Comparison of ENCODE assay signal across 22 cellular contexts in genomic region chr19:2219726-2220125, GRCh38. TPM values are rescaled to one million over a fixed set of nuclear protein-coding genes. Genes with fewer than 3 reads are reported as not detected.
A peak's percentile ranks its signal among the peaks of the same experiment; 100 is the strongest.
DNase-seq lines count a peak whose midpoint lies in the region; ATAC-seq, FAIRE-seq and TF ChIP-seq lines count a peak whose summit lies in the region.
"Had no signal": no experiment of that assay in that cellular context is flagged by ENCODE, and none has a peak within 500 bp of the region (broad histone marks: within the 10 kb centered on the region; RNA-seq: fewer than 3 reads in every experiment).

No MANE protein-coding gene starts in this region.

- ATAC-seq in HepG2 (no peak), right lobe of liver (no peak)
- ATAC-seq: GM23338 had no signal

- 97% methylated on average over 17 of the region's 21 CpGs for WGBS in HepG2 (ENCODE audit: low lambda C conversion rate)
- WGBS in right lobe of liver (ENCODE audit: insufficient coverage, low coverage, low lambda C conversion rate, missing lambda C conversion rate), result 81% methylated on average over 8 of the region's 21 CpGs
- WGBS in neuronal stem cell (ENCODE audit: extremely low coverage in 2 of 2, insufficient read length in 2 of 2, insufficient replicate concordance in 1 of 2), 2 donors, result no CpG with 5 or more reads among the region's 21 CpGs

- TF ChIP-seq EP300 in HepG2 (IDR thresholded peaks at IDR 0.05; ENCODE audit: low read depth in 2 of 2, low read length in 2 of 2), result no peak
- no peak for TF ChIP-seq EP300 in HepG2 (CRISPR knock-in tag; IDR thresholded peaks at IDR 0.05; ENCODE audit: borderline replicate concordance)

- no peaks in the 10 kb centered on the region for H3F3A ChIP-seq in OCI-LY1 (ENCODE audit: insufficient read depth, low read length)

- peak overlapping the region; percentile 10 for H2BK12ac ChIP-seq in neuronal stem cell (ENCODE audit: low read length)

- H3K9ac ChIP-seq in HepG2 (ENCODE audit: insufficient read depth, low read depth, low read length), result no peak overlapping the region
- H3K9ac ChIP-seq in OCI-LY1 (ENCODE audit: low read length), result peak overlapping the region; percentile 21; the same call in 1 of the 2 replicates
- H3K9ac ChIP-seq in neuronal stem cell (ENCODE audit: low read depth, low read length, poor library complexity), result peak overlapping the region; percentile 4

- H3K79me2 ChIP-seq in HepG2 (ENCODE audit: insufficient read depth, low read length) (no peaks in the 10 kb centered on the region), OCI-LY1 (ENCODE audit: insufficient read depth, low read length) (no peaks in the 10 kb centered on the region)

- peak overlapping the region; percentile 43 for H4K8ac ChIP-seq in neuronal stem cell (ENCODE audit: low read depth, low read length)

- in situ Hi-C loops in HepG2 (cut with HindIII; ENCODE audit: extremely low pct_ligation_motif_present, low pct_unique_long_range_greater_than_20kb), result no loop called here

- H3K18ac ChIP-seq in neuronal stem cell (ENCODE audit: low read length), result no peak overlapping the region

- no TSS peak for BruUV-seq in HepG2 (replicated peaks; lab: Mats Ljungman, UMichigan)

- no peak overlapping the region for H3K27ac ChIP-seq in HepG2 (ENCODE audit: extremely low read length, insufficient read depth, low read length)
- H3K27ac ChIP-seq in right lobe of liver, result no peak overlapping the region
- peak overlapping the region; percentile 73 for H3K27ac ChIP-seq in OCI-LY1 (ENCODE audit: low read depth, low read length, poor library complexity, severe bottlenecking)
- no peak overlapping the region for H3K27ac ChIP-seq in neuronal stem cell (replicated peaks; ENCODE audit: low read length)
- H3K27ac ChIP-seq: 22Rv1 had no signal

- intact Hi-C loops in HepG2 (cut with micrococcal nuclease; ENCODE audit: unreplicated experiment) (no loop called here), right lobe of liver (cut with DNase I) (no loop called here)

- H3K14ac ChIP-seq in neuronal stem cell (ENCODE audit: low read length), result no peak overlapping the region

- no peak overlapping the region for H3K4me3 ChIP-seq in HepG2 (replicated peaks in 1 of 3; ENCODE audit: insufficient read depth in 1 of 3, low read depth in 2 of 3, low read length in 3 of 3)
- no peak overlapping the region for H3K4me3 ChIP-seq in right lobe of liver
- no peak overlapping the region for H3K4me3 ChIP-seq in OCI-LY1 (ENCODE audit: low read depth, low read length, poor library complexity, severe bottlenecking)
- no peak overlapping the region for H3K4me3 ChIP-seq in neuronal stem cell (ENCODE audit: low read length in 2 of 2)
- H3K4me3 ChIP-seq: GM23338, HAP-1 had no signal

- no peak overlapping the region for H2BK120ac ChIP-seq in neuronal stem cell (ENCODE audit: low read depth, low read length)

- peak overlapping the region; percentile 3 for H3K23ac ChIP-seq in neuronal stem cell (ENCODE audit: low read depth, low read length, poor library complexity)

- peaks cover 32 to 72% of the 10 kb centered on the region in 2 experiments for H3K36me3 ChIP-seq in HepG2 (replicated peaks in 1 of 2; ENCODE audit: control insufficient read depth in 1 of 2, insufficient read depth in 2 of 2, low read length in 2 of 2)
- peaks cover 0 to 46% (median 13%) of the 10 kb centered on the region in 4 donors for H3K36me3 ChIP-seq in right lobe of liver
- H3K36me3 ChIP-seq in OCI-LY1 (ENCODE audit: insufficient read depth, low read length), result peaks cover 40% of the 10 kb centered on the region
- H3K36me3 ChIP-seq in neuronal stem cell (replicated peaks in 1 of 2; ENCODE audit: control insufficient read depth in 2 of 2, insufficient read depth in 2 of 2, low read length in 2 of 2), result peaks cover 48 to 90% of the 10 kb centered on the region in 2 donors

- H4K20me1 ChIP-seq in HepG2 (ENCODE audit: insufficient read depth, low read length), result no peaks in the 10 kb centered on the region
- no peaks in the 10 kb centered on the region for H4K20me1 ChIP-seq in OCI-LY1 (ENCODE audit: insufficient read depth, low read length)

- no peak for TF ChIP-seq RAD21 in HepG2 (CRISPR knock-in tag; IDR thresholded peaks at IDR 0.05)

- no peak for TF ChIP-seq POLR2A in HepG2 (IDR thresholded peaks at IDR 0.05; ENCODE audit: insufficient read depth in 1 of 2, low read depth in 2 of 2, low read length in 2 of 2)
- no peak for TF ChIP-seq POLR2A in right lobe of liver (IDR thresholded peaks at IDR 0.05)

- H2AK5ac ChIP-seq in neuronal stem cell (ENCODE audit: low read depth, low read length), result no peak overlapping the region

- DNase-seq in HepG2 (ENCODE audit: low spot score), result no peak
- DNase-seq in right lobe of liver, result no peak
- DNase-seq in neuronal stem cell (ENCODE audit: low spot score), result no peak
- no peak for DNase-seq in NCI-H510A treated with DMSO at 0.1 percent for 48 hours (lab: John Stamatoyannopoulos, UW)
- DNase-seq in stimulated activated CD4-positive, alpha-beta T cell treated with anti-CD3 and anti-CD28 coated beads, Interleukin-1b, Interleukin-23, amount 100 ng/mL, for 48 hours, result no peak
- DNase-seq: C1 segment of cervical spinal cord; Calu3; CD4-positive, alpha-beta memory T cell; COR-L47; DMS53; DMS79 treated with DMSO at 0.1 percent for 48 hours; GF-D8; HFFc6 had no signal

- no peak for TF ChIP-seq CTCF in HepG2 (CRISPR knock-in tag; IDR thresholded peaks at IDR 0.05)
- TF ChIP-seq CTCF in right lobe of liver (IDR thresholded peaks at IDR 0.05), result no peak
- no peak for TF ChIP-seq CTCF in OCI-LY1 (IDR thresholded peaks at IDR 0.05; ENCODE audit: low read length)

- H4K91ac ChIP-seq in neuronal stem cell (ENCODE audit: low read depth, low read length, poor library complexity), result no peak overlapping the region

- H3K9me2 ChIP-seq in OCI-LY1 (ENCODE audit: low read depth, low read length), result no peaks in the 10 kb centered on the region

- CTCF ChIA-PET in HepG2 (lab: Yijun Ruan, JAX; ENCODE audit: low intra/inter-chr PET ratio, low total read pairs), result no interaction called here

- H2BK15ac ChIP-seq in neuronal stem cell (ENCODE audit: low read length), result no peak overlapping the region

- POLR2A ChIA-PET in HepG2 (lab: Yijun Ruan, JAX), result no interaction called here

- H2BK5ac ChIP-seq in neuronal stem cell (ENCODE audit: low read length), result no peak overlapping the region

- no peak overlapping the region for H2AFZ ChIP-seq in HepG2 (ENCODE audit: low read length)
- H2AFZ ChIP-seq in OCI-LY1 (ENCODE audit: low read length), result no peak overlapping the region
- H2AFZ ChIP-seq in neuronal stem cell (ENCODE audit: low read length), result no peak overlapping the region
- H2AFZ ChIP-seq: GM23338 had no signal

- peaks cover 16% of the 10 kb centered on the region for H3K79me1 ChIP-seq in neuronal stem cell (ENCODE audit: low read depth, low read length)

- no peaks in the 10 kb centered on the region for H3K4me1 ChIP-seq in HepG2 (ENCODE audit: insufficient read depth, low read length)
- H3K4me1 ChIP-seq in right lobe of liver, result no peaks in the 10 kb centered on the region
- peaks cover 63% of the 10 kb centered on the region for H3K4me1 ChIP-seq in OCI-LY1 (ENCODE audit: insufficient read depth, low read length, severe bottlenecking)
- H3K4me1 ChIP-seq in neuronal stem cell (ENCODE audit: control insufficient read depth in 2 of 2, insufficient read depth in 1 of 2, low read depth in 1 of 2, low read length in 2 of 2), result no peaks in the 10 kb centered on the region
- H3K4me1 ChIP-seq: HAP-1 had no signal

- H3K27me3 ChIP-seq in HepG2 (ENCODE audit: control insufficient read depth in 1 of 2, insufficient read depth in 2 of 2, low read length in 2 of 2) (no peaks in the 10 kb centered on the region), right lobe of liver (no peaks in the 10 kb centered on the region), OCI-LY1 (ENCODE audit: insufficient read depth, low read length) (no peaks in the 10 kb centered on the region), neuronal stem cell (ENCODE audit: control insufficient read depth in 3 of 3, insufficient read depth in 3 of 3, low read depth in 1 of 3, low read length in 3 of 3) (no peaks in the 10 kb centered on the region)

- no peaks in the 10 kb centered on the region for H3K9me3 ChIP-seq in HepG2 (ENCODE audit: low read length)
- H3K9me3 ChIP-seq in right lobe of liver, result no peaks in the 10 kb centered on the region
- no peaks in the 10 kb centered on the region for H3K9me3 ChIP-seq in OCI-LY1 (ENCODE audit: low read length)
- no peaks in the 10 kb centered on the region for H3K9me3 ChIP-seq in neuronal stem cell (replicated peaks in 1 of 2; ENCODE audit: control insufficient read depth in 2 of 2, insufficient read depth in 1 of 2, low read depth in 1 of 2, low read length in 2 of 2)
- H3K9me3 ChIP-seq: HAP-1 had no signal

- no peak overlapping the region for H3K4ac ChIP-seq in neuronal stem cell (ENCODE audit: low read length)

- H3K4me2 ChIP-seq in HepG2 (ENCODE audit: low read depth, low read length), result no peak overlapping the region
- peak overlapping the region; percentile 23; the same call in 1 of the 2 replicates for H3K4me2 ChIP-seq in OCI-LY1 (ENCODE audit: low read length)
- H3K4me2 ChIP-seq in neuronal stem cell (ENCODE audit: insufficient read depth, low read length, poor library complexity, severe bottlenecking), result no peak overlapping the region
- H3K4me2 ChIP-seq: GM23338 had no signal

- no peak for FAIRE-seq in HepG2 (lab: Jason Lieb, UNC)
- FAIRE-seq: A204.1, GM12891, GM18507, H54 had no signal

RNA-seq across cellular contexts. Expression of gene PLEKHJ1, which starts 16.4 kb away (rescaled TPM):
- total RNA-seq in HepG2 (2016; rRNA removed; fragmentation: Illumina TruSeq; extraction: Trizol), result 108 and 130 TPM in 2 replicates
- total RNA-seq in HepG2 (2016; cell fraction: cytosol; rRNA removed; fragmentation: Illumina TruSeq; extraction: Trizol; ENCODE audit: low read depth), result 129 and 146 TPM in 2 replicates
- total RNA-seq in HepG2 (2016; cell fraction: insoluble cytoplasmic fraction; rRNA removed; fragmentation: Illumina TruSeq; extraction: Trizol), result 99.2 and 143 TPM in 2 replicates
- 198 and 217 TPM in 2 replicates for total RNA-seq in HepG2 (2016; cell fraction: membrane; rRNA removed; fragmentation: Illumina TruSeq; extraction: Trizol)
- total RNA-seq in HepG2 (2016; cell fraction: nucleus; rRNA removed; fragmentation: Illumina TruSeq; extraction: Trizol), result 72.7 and 85.2 TPM in 2 replicates
- 70.5 and 89.7 TPM in 2 replicates for polyA plus RNA-seq in HepG2 (2011; rRNA removed)
- polyA plus RNA-seq in HepG2 (2011; cell fraction: cytosol; rRNA removed), result 94.0 and 125 TPM in 2 replicates
- polyA plus RNA-seq in HepG2 (2011; cell fraction: nucleus; rRNA removed), result 130 and 144 TPM in 2 replicates
- 41.8 and 57.9 TPM in 2 replicates for polyA plus RNA-seq in HepG2 (2012)
- 147 and 176 TPM in 2 replicates for polyA plus RNA-seq in HepG2 (2016; cell fraction: cytosol; fragmentation: Illumina TruSeq; extraction: Trizol; ENCODE audit: low read depth)
- 97.4 and 103 TPM in 2 replicates for polyA plus RNA-seq in HepG2 (2016; cell fraction: insoluble cytoplasmic fraction; fragmentation: Illumina TruSeq; extraction: Trizol; ENCODE audit: low read depth)
- polyA plus RNA-seq in HepG2 (2016; cell fraction: membrane; fragmentation: Illumina TruSeq; extraction: Trizol; ENCODE audit: low read depth), result 170 and 175 TPM in 2 replicates
- polyA plus RNA-seq in HepG2 (2016; cell fraction: nucleus; fragmentation: Illumina TruSeq; extraction: Trizol; ENCODE audit: insufficient read depth, low read depth), result 156 and 163 TPM in 2 replicates
- polyA minus RNA-seq in HepG2 (2011; rRNA and poly(A)+ RNA removed; ENCODE audit: low replicate concordance), result 33.4 and 58.0 TPM in 2 replicates
- polyA minus RNA-seq in HepG2 (2011; cell fraction: cytosol; rRNA and poly(A)+ RNA removed), result 18.1 and 22.7 TPM in 2 replicates
- 23.2 and 28.0 TPM in 2 replicates for polyA minus RNA-seq in HepG2 (2011; cell fraction: nucleus; rRNA and poly(A)+ RNA removed)
- total RNA-seq in right lobe of liver, result 10 to 100 TPM; 24.4 to 49.3 (median 28.6) TPM
- 94.6 TPM for polyA plus RNA-seq in neuronal stem cell (2013, experiment 1 of 2)
- polyA plus RNA-seq in neuronal stem cell (2013, experiment 2 of 2), result 92.1 TPM

RNA-seq across cellular contexts. Expression of gene SF3A2, which starts 16.9 kb away (rescaled TPM):
- total RNA-seq in HepG2 (2016; rRNA removed; fragmentation: Illumina TruSeq; extraction: Trizol) (8.8 and 10.1 TPM in 2 replicates), right lobe of liver (10 to 100 TPM; 14.0 to 22.1 (median 19.1) TPM)
- total RNA-seq in HepG2 (2016; cell fraction: cytosol; rRNA removed; fragmentation: Illumina TruSeq; extraction: Trizol; ENCODE audit: low read depth), result 11.7 and 13.9 TPM in 2 replicates
- 8.6 and 13.2 TPM in 2 replicates for total RNA-seq in HepG2 (2016; cell fraction: insoluble cytoplasmic fraction; rRNA removed; fragmentation: Illumina TruSeq; extraction: Trizol)
- 13.1 and 15.2 TPM in 2 replicates for total RNA-seq in HepG2 (2016; cell fraction: membrane; rRNA removed; fragmentation: Illumina TruSeq; extraction: Trizol)
- total RNA-seq in HepG2 (2016; cell fraction: nucleus; rRNA removed; fragmentation: Illumina TruSeq; extraction: Trizol), result 16.1 and 17.8 TPM in 2 replicates
- polyA plus RNA-seq in HepG2 (2011; rRNA removed), result 7.9 and 8.6 TPM in 2 replicates
- 6.1 and 7.3 TPM in 2 replicates for polyA plus RNA-seq in HepG2 (2011; cell fraction: cytosol; rRNA removed)
- 34.7 and 47.7 TPM in 2 replicates for polyA plus RNA-seq in HepG2 (2011; cell fraction: nucleus; rRNA removed)
- polyA plus RNA-seq in HepG2 (2012), result 34.0 and 34.2 TPM in 2 replicates
- polyA plus RNA-seq in HepG2 (2016; cell fraction: cytosol; fragmentation: Illumina TruSeq; extraction: Trizol; ENCODE audit: low read depth), result 12.1 and 13.8 TPM in 2 replicates
- polyA plus RNA-seq in HepG2 (2016; cell fraction: insoluble cytoplasmic fraction; fragmentation: Illumina TruSeq; extraction: Trizol; ENCODE audit: low read depth), result 18.7 and 31.5 TPM in 2 replicates
- polyA plus RNA-seq in HepG2 (2016; cell fraction: membrane; fragmentation: Illumina TruSeq; extraction: Trizol; ENCODE audit: low read depth), result 17.7 and 21.0 TPM in 2 replicates
- polyA plus RNA-seq in HepG2 (2016; cell fraction: nucleus; fragmentation: Illumina TruSeq; extraction: Trizol; ENCODE audit: insufficient read depth, low read depth), result 46.1 and 47.0 TPM in 2 replicates
- 20.0 and 24.2 TPM in 2 replicates for polyA minus RNA-seq in HepG2 (2011; rRNA and poly(A)+ RNA removed; ENCODE audit: low replicate concordance)
- polyA minus RNA-seq in HepG2 (2011; cell fraction: cytosol; rRNA and poly(A)+ RNA removed), result 16.0 and 20.6 TPM in 2 replicates
- polyA minus RNA-seq in HepG2 (2011; cell fraction: nucleus; rRNA and poly(A)+ RNA removed), result 34.1 and 34.2 TPM in 2 replicates
- polyA plus RNA-seq in neuronal stem cell (2013, experiment 1 of 2), result 117 TPM
- polyA plus RNA-seq in neuronal stem cell (2013, experiment 2 of 2), result 115 TPM

RNA-seq across cellular contexts. Expression of gene AMH, which starts 29.4 kb away (rescaled TPM):
- total RNA-seq in HepG2 (2016; rRNA removed; fragmentation: Illumina TruSeq; extraction: Trizol) (0.18 TPM in 1 of 2 replicates, not detected in the other), right lobe of liver (1 to 10 TPM in 1 of 6 experiments, under 1 TPM in 5; 0.24 to 1.2 (median 0.59) TPM)
- total RNA-seq in HepG2 (2016; cell fraction: cytosol; rRNA removed; fragmentation: Illumina TruSeq; extraction: Trizol; ENCODE audit: low read depth), result not detected in 2 replicates
- not detected in 2 replicates for total RNA-seq in HepG2 (2016; cell fraction: insoluble cytoplasmic fraction; rRNA removed; fragmentation: Illumina TruSeq; extraction: Trizol)
- total RNA-seq in HepG2 (2016; cell fraction: membrane; rRNA removed; fragmentation: Illumina TruSeq; extraction: Trizol), result 0.09 TPM in 1 of 2 replicates, not detected in the other
- total RNA-seq in HepG2 (2016; cell fraction: nucleus; rRNA removed; fragmentation: Illumina TruSeq; extraction: Trizol), result not detected in 2 replicates
- 0.03 and 0.04 TPM in 2 replicates for polyA plus RNA-seq in HepG2 (2011; rRNA removed)
- 0.05 TPM in 1 of 2 replicates, not detected in the other for polyA plus RNA-seq in HepG2 (2011; cell fraction: cytosol; rRNA removed)
- polyA plus RNA-seq in HepG2 (2011; cell fraction: nucleus; rRNA removed), result 1.2 and 2.0 TPM in 2 replicates
- polyA plus RNA-seq in HepG2 (2012), result 0.08 TPM in 1 of 2 replicates, not detected in the other
- 0.06 TPM in 1 of 2 replicates, not detected in the other for polyA plus RNA-seq in HepG2 (2016; cell fraction: cytosol; fragmentation: Illumina TruSeq; extraction: Trizol; ENCODE audit: low read depth)
- not detected in 2 replicates for polyA plus RNA-seq in HepG2 (2016; cell fraction: insoluble cytoplasmic fraction; fragmentation: Illumina TruSeq; extraction: Trizol; ENCODE audit: low read depth)
- not detected in 2 replicates for polyA plus RNA-seq in HepG2 (2016; cell fraction: membrane; fragmentation: Illumina TruSeq; extraction: Trizol; ENCODE audit: low read depth)
- polyA plus RNA-seq in HepG2 (2016; cell fraction: nucleus; fragmentation: Illumina TruSeq; extraction: Trizol; ENCODE audit: insufficient read depth, low read depth), result 0.51 TPM in 2 replicates
- 0.48 and 1.0 TPM in 2 replicates for polyA minus RNA-seq in HepG2 (2011; rRNA and poly(A)+ RNA removed; ENCODE audit: low replicate concordance)
- not detected in 2 replicates for polyA minus RNA-seq in HepG2 (2011; cell fraction: cytosol; rRNA and poly(A)+ RNA removed)
- 0.62 TPM in 1 of 2 replicates, not detected in the other for polyA minus RNA-seq in HepG2 (2011; cell fraction: nucleus; rRNA and poly(A)+ RNA removed)
- polyA plus RNA-seq in neuronal stem cell (2013, experiment 1 of 2), result 10.1 TPM
- 9.2 TPM for polyA plus RNA-seq in neuronal stem cell (2013, experiment 2 of 2)
- polyA plus RNA-seq: AG04450; CD4-positive, alpha-beta memory T cell had no signal

RNA-seq across cellular contexts. Expression of gene JSRP1, which starts 36.5 kb away (rescaled TPM):
- total RNA-seq in HepG2 (2016; rRNA removed; fragmentation: Illumina TruSeq; extraction: Trizol) (0.38 and 0.73 TPM in 2 replicates), right lobe of liver (under 1 TPM in 3 of 6 experiments, not detected in 3; 0.28 to 0.81 (median 0.42) TPM)
- 1.1 TPM in 2 replicates for total RNA-seq in HepG2 (2016; cell fraction: cytosol; rRNA removed; fragmentation: Illumina TruSeq; extraction: Trizol; ENCODE audit: low read depth)
- total RNA-seq in HepG2 (2016; cell fraction: insoluble cytoplasmic fraction; rRNA removed; fragmentation: Illumina TruSeq; extraction: Trizol), result 0.54 and 0.56 TPM in 2 replicates
- total RNA-seq in HepG2 (2016; cell fraction: membrane; rRNA removed; fragmentation: Illumina TruSeq; extraction: Trizol), result 0.96 and 1.2 TPM in 2 replicates
- 0.40 and 0.69 TPM in 2 replicates for total RNA-seq in HepG2 (2016; cell fraction: nucleus; rRNA removed; fragmentation: Illumina TruSeq; extraction: Trizol)
- 0.16 and 0.39 TPM in 2 replicates for polyA plus RNA-seq in HepG2 (2011; rRNA removed)
- 0.27 and 0.36 TPM in 2 replicates for polyA plus RNA-seq in HepG2 (2011; cell fraction: cytosol; rRNA removed)
- polyA plus RNA-seq in HepG2 (2011; cell fraction: nucleus; rRNA removed), result 0.29 TPM in 1 of 2 replicates, not detected in the other
- polyA plus RNA-seq in HepG2 (2012), result 0.41 and 0.44 TPM in 2 replicates
- 0.88 and 1.2 TPM in 2 replicates for polyA plus RNA-seq in HepG2 (2016; cell fraction: cytosol; fragmentation: Illumina TruSeq; extraction: Trizol; ENCODE audit: low read depth)
- 0.73 and 0.80 TPM in 2 replicates for polyA plus RNA-seq in HepG2 (2016; cell fraction: insoluble cytoplasmic fraction; fragmentation: Illumina TruSeq; extraction: Trizol; ENCODE audit: low read depth)
- polyA plus RNA-seq in HepG2 (2016; cell fraction: membrane; fragmentation: Illumina TruSeq; extraction: Trizol; ENCODE audit: low read depth), result 0.84 and 1.0 TPM in 2 replicates
- 0.57 and 0.95 TPM in 2 replicates for polyA plus RNA-seq in HepG2 (2016; cell fraction: nucleus; fragmentation: Illumina TruSeq; extraction: Trizol; ENCODE audit: insufficient read depth, low read depth)
- not detected in 2 replicates for polyA minus RNA-seq in HepG2 (2011; rRNA and poly(A)+ RNA removed; ENCODE audit: low replicate concordance)
- polyA minus RNA-seq in HepG2 (2011; cell fraction: cytosol; rRNA and poly(A)+ RNA removed), result not detected in 2 replicates
- not detected in 2 replicates for polyA minus RNA-seq in HepG2 (2011; cell fraction: nucleus; rRNA and poly(A)+ RNA removed)
- 0.22 TPM for polyA plus RNA-seq in neuronal stem cell (2013, experiment 1 of 2)
- polyA plus RNA-seq in neuronal stem cell (2013, experiment 2 of 2), result 0.15 TPM
- polyA plus RNA-seq: AG04450 had no signal

RNA-seq across cellular contexts. Expression of gene DOT1L, which starts 56.0 kb away (rescaled TPM):
- total RNA-seq in HepG2 (2016; rRNA removed; fragmentation: Illumina TruSeq; extraction: Trizol), result 7.5 and 9.7 TPM in 2 replicates
- 20.6 and 20.7 TPM in 2 replicates for total RNA-seq in HepG2 (2016; cell fraction: cytosol; rRNA removed; fragmentation: Illumina TruSeq; extraction: Trizol; ENCODE audit: low read depth)
- total RNA-seq in HepG2 (2016; cell fraction: insoluble cytoplasmic fraction; rRNA removed; fragmentation: Illumina TruSeq; extraction: Trizol), result 6.4 and 8.2 TPM in 2 replicates
- total RNA-seq in HepG2 (2016; cell fraction: membrane; rRNA removed; fragmentation: Illumina TruSeq; extraction: Trizol), result 12.0 and 15.8 TPM in 2 replicates
- 12.3 and 14.9 TPM in 2 replicates for total RNA-seq in HepG2 (2016; cell fraction: nucleus; rRNA removed; fragmentation: Illumina TruSeq; extraction: Trizol)
- 14.6 and 17.9 TPM in 2 replicates for polyA plus RNA-seq in HepG2 (2011; rRNA removed)
- 6.1 and 9.5 TPM in 2 replicates for polyA plus RNA-seq in HepG2 (2011; cell fraction: cytosol; rRNA removed)
- polyA plus RNA-seq in HepG2 (2011; cell fraction: nucleus; rRNA removed), result 138 and 210 TPM in 2 replicates
- 22.3 and 23.3 TPM in 2 replicates for polyA plus RNA-seq in HepG2 (2012)
- polyA plus RNA-seq in HepG2 (2016; cell fraction: cytosol; fragmentation: Illumina TruSeq; extraction: Trizol; ENCODE audit: low read depth), result 2.5 and 3.3 TPM in 2 replicates
- polyA plus RNA-seq in HepG2 (2016; cell fraction: insoluble cytoplasmic fraction; fragmentation: Illumina TruSeq; extraction: Trizol; ENCODE audit: low read depth), result 10.5 and 15.3 TPM in 2 replicates
- polyA plus RNA-seq in HepG2 (2016; cell fraction: membrane; fragmentation: Illumina TruSeq; extraction: Trizol; ENCODE audit: low read depth), result 7.1 TPM in 2 replicates
- 76.0 and 84.3 TPM in 2 replicates for polyA plus RNA-seq in HepG2 (2016; cell fraction: nucleus; fragmentation: Illumina TruSeq; extraction: Trizol; ENCODE audit: insufficient read depth, low read depth)
- 36.8 and 45.6 TPM in 2 replicates for polyA minus RNA-seq in HepG2 (2011; rRNA and poly(A)+ RNA removed; ENCODE audit: low replicate concordance)
- polyA minus RNA-seq in HepG2 (2011; cell fraction: cytosol; rRNA and poly(A)+ RNA removed), result 21.6 and 26.0 TPM in 2 replicates
- 30.1 and 31.9 TPM in 2 replicates for polyA minus RNA-seq in HepG2 (2011; cell fraction: nucleus; rRNA and poly(A)+ RNA removed)
- 10 to 100 TPM; 10.3 to 23.5 (median 14.9) TPM for total RNA-seq in right lobe of liver
- polyA plus RNA-seq in neuronal stem cell (2013, experiment 1 of 2), result 38.2 TPM
- polyA plus RNA-seq in neuronal stem cell (2013, experiment 2 of 2), result 38.1 TPM
